Comparison of ENCODE assay signal across 13 cellular contexts in the genomic region with DNA sequence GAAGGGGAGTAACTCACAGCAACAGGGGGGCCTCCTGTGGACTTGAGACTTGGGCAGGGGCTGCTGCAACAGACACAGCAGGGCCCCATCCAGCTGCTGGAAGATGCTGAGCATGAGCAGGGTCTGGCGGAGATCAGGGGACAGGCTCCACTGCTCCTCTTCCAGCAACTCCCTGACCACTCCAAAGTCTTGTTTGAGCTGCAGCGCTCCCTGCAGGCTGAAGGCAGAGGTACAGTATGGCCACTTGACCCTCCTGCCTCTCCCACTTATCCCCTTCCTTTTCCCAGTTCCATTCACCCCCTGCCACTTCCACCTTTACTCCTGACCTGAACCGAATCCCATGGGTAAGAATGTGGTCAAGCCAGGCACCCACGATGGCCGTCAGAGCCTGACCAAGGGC. TPM values are rescaled to one million over a fixed set of nuclear protein-coding genes. Genes with fewer than 3 reads are reported as not detected.
DNase-seq lines count a peak whose midpoint lies in the region; ATAC-seq and TF ChIP-seq lines count a peak whose summit lies in the region.
"Had no signal": no experiment of that assay in that cellular context is flagged by ENCODE, and none has a peak within 500 bp of the region (broad histone marks: within the 10 kb centered on the region; RNA-seq: fewer than 3 reads in every experiment).

No MANE protein-coding gene starts in this region.

- POLR2A ChIA-PET in Panc1 (lab: Charles Lee), result interaction anchor here (1.1 kb wide), 1 partner anchor 14 kb away, joined by 4 read pairs; no protein-coding TSS in a partner anchor

- H3K36me3 ChIP-seq in cardiac muscle cell (peaks cover 10% of the 10 kb centered on the region), heart left ventricle (peaks cover 0 to 51% (median 37%) of the 10 kb centered on the region in 9 donors), Panc1 (ENCODE audit: control insufficient read depth, insufficient read depth, low read length) (peaks cover 6% of the 10 kb centered on the region; the same call in 1 of the 2 replicates), aorta (ENCODE audit: control insufficient read depth in 1 of 2, insufficient read depth in 2 of 2, low read length in 1 of 2) (peaks cover 0 to 2% of the 10 kb centered on the region in 2 donors), lower lobe of right lung (peaks cover 38% of the 10 kb centered on the region)

- no peak overlapping the region for H3K27ac ChIP-seq in cardiac muscle cell
- no peak overlapping the region for H3K27ac ChIP-seq in heart left ventricle
- H3K27ac ChIP-seq in Panc1 (ENCODE audit: low read length), result no peak overlapping the region
- H3K27ac ChIP-seq in aorta (ENCODE audit: low read depth in 1 of 2, low read length in 2 of 2), result no peak overlapping the region
- no peak overlapping the region for H3K27ac ChIP-seq in lower lobe of right lung
- H3K27ac ChIP-seq: ascending aorta, esophagus squamous epithelium, left lung, psoas muscle had no signal

- intact Hi-C loops in heart left ventricle (cut with DNase I), result no loop called here
- intact Hi-C loops in Panc1 (cut with micrococcal nuclease; ENCODE audit: unreplicated experiment), result no loop called here
- intact Hi-C loops in aorta (cut with DNase I), result no loop called here
- intact Hi-C loops in lower lobe of right lung (cut with DNase I), result no loop called here

- TF ChIP-seq POLR2A in heart left ventricle (IDR thresholded peaks at IDR 0.05), result no peak

- WGBS in heart left ventricle, 4 donors, result 87 to 95% (median 89%) methylated on average over 5 of the region's 5 CpGs
- 84 to 88% methylated on average over 5 of the region's 5 CpGs for WGBS in aorta, 2 donors

- H3K27me3 ChIP-seq in cardiac muscle cell (no peaks in the 10 kb centered on the region), heart left ventricle (no peaks in the 10 kb centered on the region), Panc1 (ENCODE audit: control insufficient read depth, insufficient read depth, low read length) (no peaks in the 10 kb centered on the region), aorta (ENCODE audit: control insufficient read depth in 1 of 2, insufficient read depth in 2 of 2, low read length in 1 of 2) (no peaks in the 10 kb centered on the region), lower lobe of right lung (ENCODE audit: low read depth) (no peaks in the 10 kb centered on the region)
- H3K27me3 ChIP-seq: ascending aorta, esophagus squamous epithelium, left lung had no signal

- peaks cover 12% of the 10 kb centered on the region for H3K4me1 ChIP-seq in cardiac muscle cell (ENCODE audit: low read depth)
- H3K4me1 ChIP-seq in heart left ventricle, result peaks cover 4 to 34% (median 21%) of the 10 kb centered on the region in 12 donors
- H3K4me1 ChIP-seq in Panc1 (ENCODE audit: control insufficient read depth, insufficient read depth, low read length), result no peaks in the 10 kb centered on the region; the same call in 1 of the 2 replicates
- H3K4me1 ChIP-seq in aorta (ENCODE audit: control insufficient read depth in 1 of 2, insufficient read depth in 2 of 2, low read length in 2 of 2), result no peaks in the 10 kb centered on the region
- peaks cover 29% of the 10 kb centered on the region for H3K4me1 ChIP-seq in lower lobe of right lung

- no TSS peak for BruUV-seq in Panc1 (replicated peaks; lab: Mats Ljungman, UMichigan)

- TF ChIP-seq CTCF in cardiac muscle cell (IDR thresholded peaks at IDR 0.05; ENCODE audit: low read depth, low read length), result peak; percentile 30
- peak in 5 of 12 donors; percentile 7 to 17 (median 12) for TF ChIP-seq CTCF in heart left ventricle (IDR thresholded peaks at IDR 0.05)
- TF ChIP-seq CTCF in Panc1 (IDR thresholded peaks at IDR 0.05), result peak; percentile 69; the same call in 1 of the 2 replicates
- TF ChIP-seq CTCF in fibroblast of pulmonary artery (IDR thresholded peaks at IDR 0.05; ENCODE audit: low read length, missing control alignments), result peak; percentile 38
- no peak for TF ChIP-seq CTCF in lower lobe of right lung (IDR thresholded peaks at IDR 0.05)

- ATAC-seq in heart left ventricle (no peak), Panc1 (no peak), aorta (ENCODE audit: low FRiP score) (no peak), lower lobe of right lung (no peak), HG03354 (IDR thresholded peaks at IDR 0.05; ENCODE audit: poor library complexity, severe bottlenecking, unreplicated experiment) (no peak)
- ATAC-seq: left lung, psoas muscle had no signal

- CTCF ChIA-PET in Panc1 (lab: Charles Lee), result no interaction called here

- no peaks in the 10 kb centered on the region for H3K9me3 ChIP-seq in cardiac muscle cell (ENCODE audit: low read depth)
- no peaks in the 10 kb centered on the region for H3K9me3 ChIP-seq in heart left ventricle
- H3K9me3 ChIP-seq in Panc1 (ENCODE audit: control insufficient read depth, insufficient read depth, low read depth, low read length), result no peaks in the 10 kb centered on the region
- no peaks in the 10 kb centered on the region for H3K9me3 ChIP-seq in aorta (ENCODE audit: control insufficient read depth, low read length)
- H3K9me3 ChIP-seq in lower lobe of right lung, result no peaks in the 10 kb centered on the region
- H3K9me3 ChIP-seq: ascending aorta, esophagus squamous epithelium, left lung, psoas muscle had no signal

- no peak overlapping the region for H3K4me3 ChIP-seq in cardiac muscle cell
- no peak overlapping the region for H3K4me3 ChIP-seq in heart left ventricle
- H3K4me3 ChIP-seq in Panc1 (ENCODE audit: low read depth in 2 of 2, low read length in 2 of 2), result no peak overlapping the region
- H3K4me3 ChIP-seq in fibroblast of pulmonary artery (replicated peaks; ENCODE audit: low read depth, low read length), result no peak overlapping the region
- no peak overlapping the region for H3K4me3 ChIP-seq in aorta (ENCODE audit: low read length in 2 of 2)
- no peak overlapping the region for H3K4me3 ChIP-seq in lower lobe of right lung
- H3K4me3 ChIP-seq: ascending aorta, esophagus squamous epithelium, left lung, psoas muscle had no signal

- in situ Hi-C loops in Panc1 (cut with HindIII; ENCODE audit: low pct_unique_long_range_greater_than_20kb, low sequenced_read_pairs) (no loop called here), ACHN (cut with HindIII; ENCODE audit: low pct_ligation_motif_present, low pct_unique_long_range_greater_than_20kb, low sequenced_read_pairs) (no loop called here)

- DNase-seq in cardiac muscle cell (ENCODE audit: low read depth in 1 of 2, low spot score in 1 of 2) (peak in 1 of 2 donors; percentile 8), heart left ventricle (no peak), Panc1 (ENCODE audit: low read depth, low spot score) (no peak), fibroblast of pulmonary artery (ENCODE audit: low read depth) (no peak), aorta (peak; percentile 33 to 51), lower lobe of right lung (no peak), ACHN (no peak)
- DNase-seq: esophagus squamous epithelium, NCI-H510A treated with DMSO at 0.1 percent for 48 hours, psoas muscle had no signal

RNA-seq across cellular contexts. Expression of a gene that starts 2.4 kb away (rescaled TPM):
- total RNA-seq in cardiac muscle cell, result 50.8 and 50.9 TPM in 2 replicates
- 132 and 140 TPM in 2 replicates for polyA plus RNA-seq in cardiac muscle cell
- total RNA-seq in heart left ventricle, result 100 to 1,000 TPM in 7 of 9 donors, 10 to 100 TPM in 2; 64.9 to 180 (median 140) TPM
- 100 to 1,000 TPM in 1 of 2 donors, 10 to 100 TPM in 1; 77.6 to 128 TPM for polyA plus RNA-seq in heart left ventricle
- total RNA-seq in Panc1 (2021; ENCODE audit: unreplicated experiment), result 98.1 TPM
- polyA plus RNA-seq in Panc1 (2012; ENCODE audit: insufficient read length), result 144 TPM
- total RNA-seq in aorta, result 10 to 100 TPM; 56.6 to 63.1 TPM
- 10 to 100 TPM; 55.1 to 55.8 TPM for polyA plus RNA-seq in aorta
- total RNA-seq in lower lobe of right lung, result 81.3 TPM

RNA-seq across cellular contexts. Expression of a gene that starts 7.9 kb away (rescaled TPM):
- total RNA-seq in cardiac muscle cell (18.1 and 33.5 TPM in 2 replicates), heart left ventricle (10 to 100 TPM in 1 of 9 donors, 1 to 10 TPM in 8; 4.4 to 13.4 (median 7.1) TPM), Panc1 (2021; ENCODE audit: unreplicated experiment) (24.2 TPM), aorta (10 to 100 TPM; 16.1 to 26.0 TPM), lower lobe of right lung (20.2 TPM)
- polyA plus RNA-seq in cardiac muscle cell (16.8 and 23.4 TPM in 2 replicates), heart left ventricle (1 to 10 TPM; 5.8 to 6.4 TPM), aorta (1 to 10 TPM; 3.4 to 9.3 TPM)
- 13.1 TPM for polyA plus RNA-seq in Panc1 (2012; ENCODE audit: insufficient read length)

RNA-seq across cellular contexts. Expression of a gene that starts 8.0 kb away (rescaled TPM):
- 16.8 and 32.9 TPM in 2 replicates for total RNA-seq in cardiac muscle cell
- 23.0 and 29.1 TPM in 2 replicates for polyA plus RNA-seq in cardiac muscle cell
- total RNA-seq in heart left ventricle, result 10 to 100 TPM in 4 of 9 donors, 1 to 10 TPM in 5; 7.1 to 14.2 (median 10.0) TPM
- polyA plus RNA-seq in heart left ventricle, result 10 to 100 TPM in 1 of 2 donors, 1 to 10 TPM in 1; 8.8 to 13.2 TPM
- 38.7 TPM for total RNA-seq in Panc1 (2021; ENCODE audit: unreplicated experiment)
- polyA plus RNA-seq in Panc1 (2012; ENCODE audit: insufficient read length), result 36.1 TPM
- total RNA-seq in aorta, result 10 to 100 TPM; 19.2 to 29.5 TPM
- polyA plus RNA-seq in aorta, result 10 to 100 TPM in 1 of 2 donors, 1 to 10 TPM in 1; 4.0 to 18.4 TPM
- 23.0 TPM for total RNA-seq in lower lobe of right lung

RNA-seq across cellular contexts. Expression of a gene that starts 9.7 kb away (rescaled TPM):
- 58.5 and 67.3 TPM in 2 replicates for total RNA-seq in cardiac muscle cell
- 31.9 and 50.1 TPM in 2 replicates for polyA plus RNA-seq in cardiac muscle cell
- 10 to 100 TPM; 17.3 to 31.9 (median 22.8) TPM for total RNA-seq in heart left ventricle
- 10 to 100 TPM; 15.8 to 34.4 TPM for polyA plus RNA-seq in heart left ventricle
- total RNA-seq in Panc1 (2021; ENCODE audit: unreplicated experiment), result 79.5 TPM
- polyA plus RNA-seq in Panc1 (2012; ENCODE audit: insufficient read length), result 85.7 TPM
- total RNA-seq in aorta, result 10 to 100 TPM; 33.4 to 45.1 TPM
- polyA plus RNA-seq in aorta, result 10 to 100 TPM; 13.8 to 36.2 TPM
- total RNA-seq in lower lobe of right lung, result 50.9 TPM

RNA-seq across cellular contexts. Expression of a gene that starts 16.7 kb away (rescaled TPM):
- total RNA-seq in cardiac muscle cell, result 168 and 174 TPM in 2 replicates
- polyA plus RNA-seq in cardiac muscle cell, result 156 and 170 TPM in 2 replicates
- 10 to 100 TPM; 32.7 to 58.4 (median 42.4) TPM for total RNA-seq in heart left ventricle
- 10 to 100 TPM; 29.0 to 44.2 TPM for polyA plus RNA-seq in heart left ventricle
- 67.6 TPM for total RNA-seq in Panc1 (2021; ENCODE audit: unreplicated experiment)
- polyA plus RNA-seq in Panc1 (2012; ENCODE audit: insufficient read length), result 149 TPM
- 10 to 100 TPM; 38.1 to 56.5 TPM for total RNA-seq in aorta
- polyA plus RNA-seq in aorta, result 100 to 1,000 TPM in 1 of 2 donors, 10 to 100 TPM in 1; 59.2 to 149 TPM
- 60.1 TPM for total RNA-seq in lower lobe of right lung

Comparison
In these comparisons a context has a peak if more than half of its experiments do, and no peak if none do; other contexts are left out.
1. DNase-seq: peak in aorta (2 of 2); none in heart left ventricle (0 of 5), Panc1 (single experiment), fibroblast of pulmonary artery (single experiment), lower lobe of right lung (single experiment) and ACHN (single experiment).